Comparison of ENCODE assay signal across 11 cellular contexts in the genomic region with DNA sequence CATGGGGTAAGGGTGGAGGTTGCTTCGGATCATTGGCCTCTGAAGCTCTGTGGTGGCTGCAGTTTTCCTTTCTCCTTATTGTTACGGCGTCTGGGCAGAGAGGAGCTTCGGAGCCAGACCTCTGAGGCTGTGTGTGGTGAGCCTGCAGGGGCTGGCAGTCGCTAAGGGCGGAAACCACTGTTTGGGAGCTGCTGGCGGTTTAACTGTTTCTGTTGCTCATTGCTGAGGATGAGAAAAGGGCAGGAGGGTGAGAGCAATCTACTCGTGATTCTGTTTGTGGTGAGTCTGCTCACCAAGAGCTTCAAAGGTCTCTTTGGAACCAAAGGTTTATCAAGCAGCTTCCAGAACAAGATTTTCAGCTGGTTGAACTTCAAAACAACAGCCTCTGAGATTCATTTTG.
DNase-seq lines count a peak whose midpoint lies in the region; ATAC-seq and TF ChIP-seq lines count a peak whose summit lies in the region.
"Had no signal": no experiment of that assay in that cellular context is flagged by ENCODE, and none has a peak within 500 bp of the region (broad histone marks: within the 10 kb centered on the region; RNA-seq: fewer than 3 reads in every experiment).

No MANE protein-coding gene starts in this region.

- H3K36me3 ChIP-seq in BLaER1, result no peaks in the 10 kb centered on the region
- H3K36me3 ChIP-seq: colonic mucosa, spleen had no signal

- no peaks in the 10 kb centered on the region for H3K27me3 Mint-ChIP-seq in activated T-cell treated with anti-CD3 and anti-CD28 coated beads, Interleukin-2, amount 50 U/mL, for 24 hours

- peak overlapping the region; percentile 56 for H3K4me2 ChIP-seq in BLaER1

- H4K20me1 ChIP-seq in BLaER1, result no peaks in the 10 kb centered on the region

- intact Hi-C loops in lower leg skin (cut with DNase I; ENCODE audit: low total_unique reads), result no loop called here

- H3K9me3 Mint-ChIP-seq in activated T-cell treated with anti-CD3 and anti-CD28 coated beads, Interleukin-2, amount 50 U/mL, for 24 hours, result no peaks in the 10 kb centered on the region

- H3K4me3 ChIP-seq in BLaER1, result no peak overlapping the region
- H3K4me3 ChIP-seq in lower leg skin (ENCODE audit: low read depth, poor library complexity, severe bottlenecking), result no peak overlapping the region
- H3K4me3 ChIP-seq: colonic mucosa, spleen had no signal

- DNase-seq in KG1 (lab: John Stamatoyannopoulos, UW) (peak; percentile 59), left kidney (ENCODE audit: low read depth, low spot score) (peak; percentile 25), DMS79 (lab: John Stamatoyannopoulos, UW) (no peak), lower leg skin (ENCODE audit: low spot score in 2 of 2) (no peak), RKO (ENCODE audit: low spot score) (no peak)
- peak; percentile 36 for DNase-seq in activated T-cell treated with anti-CD3 and anti-CD28 coated beads, Interleukin-2, amount 50 U/mL, for 24 hours
- DNase-seq: colonic mucosa, spleen, T-helper 9 cell had no signal

- H3K4me3 Mint-ChIP-seq in activated T-cell treated with anti-CD3 and anti-CD28 coated beads, Interleukin-2, amount 50 U/mL, for 24 hours, result peak overlapping the region; percentile 0

- ATAC-seq in GM21360 (IDR thresholded peaks at IDR 0.05; ENCODE audit: unreplicated experiment), result no peak

- no peaks in the 10 kb centered on the region for H3K36me3 Mint-ChIP-seq in activated T-cell treated with anti-CD3 and anti-CD28 coated beads, Interleukin-2, amount 50 U/mL, for 24 hours (ENCODE audit: low read depth)

- 13% methylated on average over 8 of the region's 8 CpGs for WGBS in lower leg skin, 2 donors

- no peak for TF ChIP-seq POLR2A in lower leg skin (IDR thresholded peaks at IDR 0.05)

- H3K4me1 Mint-ChIP-seq in activated T-cell treated with anti-CD3 and anti-CD28 coated beads, Interleukin-2, amount 50 U/mL, for 24 hours (ENCODE audit: low read depth), result peaks cover 21% of the 10 kb centered on the region

- no peak for TF ChIP-seq CTCF in lower leg skin (IDR thresholded peaks at IDR 0.05)

- H3K4me1 ChIP-seq in BLaER1, result peaks cover 28% of the 10 kb centered on the region
- H3K4me1 ChIP-seq: colonic mucosa had no signal

- H3K27ac ChIP-seq in BLaER1, result peak overlapping the region; percentile 61
- H3K27ac ChIP-seq: colonic mucosa, spleen had no signal

- H3K27ac Mint-ChIP-seq in activated T-cell treated with anti-CD3 and anti-CD28 coated beads, Interleukin-2, amount 50 U/mL, for 24 hours, result no peak overlapping the region

- H3K9me3 ChIP-seq in BLaER1, result no peaks in the 10 kb centered on the region
- H3K9me3 ChIP-seq: colonic mucosa, spleen had no signal

- no peaks in the 10 kb centered on the region for H3K27me3 ChIP-seq in BLaER1
- H3K27me3 ChIP-seq: colonic mucosa, spleen had no signal

- H3K9ac ChIP-seq in BLaER1, result peak overlapping the region; percentile 27; the same call in 1 of the 2 replicates

Comparison
In these comparisons a context has a peak if more than half of its experiments do, and no peak if none do; other contexts are left out.
1. DNase-seq: peak in KG1 (single experiment), activated T-cell treated with anti-CD3 and anti-CD28 coated beads, Interleukin-2, amount 50 U/mL, for 24 hours (single experiment) and left kidney (single experiment); none in DMS79 (single experiment), lower leg skin (0 of 2) and RKO (single experiment).